ENCODE assay signal across 20 cellular contexts in the genomic region with DNA sequence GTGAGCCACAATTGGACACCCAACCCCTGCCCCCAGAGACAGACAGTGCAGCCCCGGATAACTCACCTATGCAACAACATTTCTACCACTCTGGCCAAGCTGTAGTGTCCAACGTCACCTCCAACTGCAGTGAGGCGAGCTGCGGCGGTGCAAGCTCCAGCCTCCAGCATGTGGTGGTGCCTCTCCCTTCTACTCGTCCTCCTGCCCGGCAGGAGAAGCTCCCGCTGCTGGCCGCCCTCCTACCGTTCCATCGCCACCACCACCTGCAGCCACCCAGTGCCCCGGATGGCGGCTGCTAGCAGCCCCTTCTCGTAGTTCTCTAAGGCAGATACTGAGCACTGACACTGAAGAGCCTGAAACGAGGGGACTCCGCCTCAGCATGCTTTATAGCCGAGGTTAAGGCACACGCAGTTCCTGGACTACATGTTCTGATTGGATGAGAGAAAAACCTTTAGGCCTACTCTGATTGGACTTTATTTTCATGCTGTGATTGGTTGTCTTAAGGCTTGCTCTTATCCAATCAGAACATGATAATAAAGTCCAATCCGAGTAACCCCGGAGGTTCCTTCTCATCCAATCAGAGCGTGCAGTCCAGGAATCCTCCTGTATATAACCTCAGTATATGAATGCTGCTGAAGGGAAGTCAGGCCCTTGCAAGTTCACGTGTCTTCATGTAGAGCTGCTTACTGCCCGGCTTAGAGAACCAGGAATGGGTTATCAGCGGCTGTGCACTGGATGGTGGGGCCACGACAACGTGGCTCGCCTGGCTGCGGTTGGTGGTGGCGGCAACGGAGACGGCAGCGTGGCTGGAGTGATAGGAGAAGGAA.
DNase-seq lines count a peak whose midpoint lies in the region; ATAC-seq, FAIRE-seq and TF ChIP-seq lines count a peak whose summit lies in the region.
"Had no signal": no experiment of that assay in that cellular context is flagged by ENCODE, and none has a peak within 500 bp of the region (broad histone marks: within the 10 kb centered on the region; RNA-seq: fewer than 3 reads in every experiment).

No MANE protein-coding gene starts in this region.

- H3K4me1 ChIP-seq in aorta (ENCODE audit: control insufficient read depth in 1 of 2, insufficient read depth in 2 of 2, low read length in 2 of 2) = no peaks in the 10 kb centered on the region
- H3K4me1 ChIP-seq: BLaER1, Caco-2 had no signal

- intact Hi-C loops in aorta (cut with DNase I) = no loop called here

- H3K9me3 ChIP-seq in aorta (ENCODE audit: control insufficient read depth, low read length) = peaks cover 2% of the 10 kb centered on the region
- H3K9me3 ChIP-seq: BLaER1, Caco-2 had no signal

- in situ Hi-C loops in SK-MEL-5 (cut with HindIII; ENCODE audit: low pct_unique_long_range_greater_than_20kb, low sequenced_read_pairs) = no loop called here

- no peak for FAIRE-seq in GM12891 (lab: Jason Lieb, UNC)

- H3K36me3 ChIP-seq in aorta (ENCODE audit: control insufficient read depth in 1 of 2, insufficient read depth in 2 of 2, low read length in 1 of 2) = no peaks in the 10 kb centered on the region
- H3K36me3 ChIP-seq: BLaER1 had no signal

- TF ChIP-seq POLR2A in GM12891 (IDR thresholded peaks at IDR 0.05; ENCODE audit: low read depth, low read length) = no peak

- H3K27ac ChIP-seq in aorta (ENCODE audit: low read depth in 1 of 2, low read length in 2 of 2) = no peak overlapping the region
- H3K27ac ChIP-seq: BLaER1, SK-N-MC had no signal

- 88 to 90% methylated on average over 32 of the region's 32 CpGs for WGBS in aorta, 2 donors

- ATAC-seq in aorta (ENCODE audit: low FRiP score) = peak; percentile 22

- H3K27me3 ChIP-seq in aorta (ENCODE audit: control insufficient read depth in 1 of 2, insufficient read depth in 2 of 2, low read length in 1 of 2) = no peaks in the 10 kb centered on the region
- H3K27me3 ChIP-seq: BLaER1 had no signal

- H3K4me3 ChIP-seq in aorta (ENCODE audit: low read length in 2 of 2) = no peak overlapping the region
- H3K4me3 ChIP-seq: BLaER1, SK-N-MC had no signal

- peak; percentile 97 for DNase-seq in H4 (ENCODE audit: low spot score)
- peak; percentile 53 for DNase-seq in NCI-H2227 treated with DMSO at 0.1 percent for 48 hours (lab: John Stamatoyannopoulos, UW)
- peak; percentile 77 for DNase-seq in SK-MEL-5 (ENCODE audit: low read depth, low spot score)
- no peak for DNase-seq in aorta
- no peak for DNase-seq in GM12891 (ENCODE audit: insufficient read length, low spot score)
- DNase-seq in dedifferentiated amniotic fluid mesenchymal stem cell (ENCODE audit: extremely low spot score) = no peak
- DNase-seq in activated gamma-delta T cell (lab: John Stamatoyannopoulos, UW) = no peak
- DNase-seq: ACHN; Caco-2; CD4-positive, alpha-beta memory T cell; DMS 273 treated with DMSO at 0.1 percent for 48 hours; DMS79 treated with DMSO at 0.1 percent for 48 hours; MM.1S; NCI-H1048; NCI-H1436; NCI-H2029; NCI-H526 treated with DMSO at 0.1 percent for 48 hours; OCI-M1 had no signal

TF ChIP-seq in GM12891, 5 proteins besides CTCF, POLR2A, EP300 and RAD21:
- TF ChIP-seq POLR2AphosphoS5 (IDR thresholded peaks at IDR 0.05; ENCODE audit: low read depth, low read length) = no peak
- no peak for TF ChIP-seq SPI1 (IDR thresholded peaks at IDR 0.05; ENCODE audit: low read depth, low read length)
- TF ChIP-seq PAX5 (IDR thresholded peaks at IDR 0.05; ENCODE audit: insufficient read depth, low read length, severe bottlenecking) = no peak
- no peak for TF ChIP-seq POU2F2 (IDR thresholded peaks at IDR 0.05; ENCODE audit: low read depth, low read length)
- no peak for TF ChIP-seq TAF1 (IDR thresholded peaks at IDR 0.05; ENCODE audit: low read depth, low read length)

Comparison
In these comparisons a context has a peak if more than half of its experiments do, and no peak if none do; other contexts are left out.
1. DNase-seq: peak in H4 (single experiment), NCI-H2227 treated with DMSO at 0.1 percent for 48 hours (single experiment) and SK-MEL-5 (single experiment); none in aorta (0 of 2), GM12891 (single experiment), dedifferentiated amniotic fluid mesenchymal stem cell (single experiment) and activated gamma-delta T cell (single experiment).